In genomic region chr3:169812844-169813677, GRCh38 we compare ENCODE assay signal across 8 cellular contexts. TPM values are rescaled to one million over a fixed set of nuclear protein-coding genes. Genes with fewer than 3 reads are reported as not detected.
A peak's percentile ranks its signal among the peaks of the same experiment; 100 is the strongest.
DNase-seq lines count a peak whose midpoint lies in the region; ATAC-seq and TF ChIP-seq lines count a peak whose summit lies in the region.

A gene with protein sequence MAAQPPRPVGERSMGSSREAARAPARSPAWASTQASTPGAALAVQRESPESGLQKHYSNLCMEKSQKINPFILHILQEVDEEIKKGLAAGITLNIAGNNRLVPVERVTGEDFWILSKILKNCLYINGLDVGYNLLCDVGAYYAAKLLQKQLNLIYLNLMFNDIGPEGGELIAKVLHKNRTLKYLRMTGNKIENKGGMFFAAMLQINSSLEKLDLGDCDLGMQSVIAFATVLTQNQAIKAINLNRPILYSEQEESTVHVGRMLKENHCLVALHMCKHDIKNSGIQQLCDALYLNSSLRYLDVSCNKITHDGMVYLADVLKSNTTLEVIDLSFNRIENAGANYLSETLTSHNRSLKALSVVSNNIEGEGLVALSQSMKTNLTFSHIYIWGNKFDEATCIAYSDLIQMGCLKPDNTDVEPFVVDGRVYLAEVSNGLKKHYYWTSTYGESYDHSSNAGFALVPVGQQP (minus strand): TSS chr3:169812904. CDS start chr3:169812548, 356 bp downstream.
Gene LRRIQ4 (plus strand): TSS chr3:169812870. CDS start chr3:169821922, 9,052 bp downstream.

- H3K9me3 ChIP-seq in liver (ENCODE audit: control insufficient read depth in 4 of 4, low read length in 3 of 4): peaks cover 0 to 9% (median 0%) of the 10 kb centered on the region in 4 donors

- peak within 1 kb of the TSS; percentile 40 to 55 (median 50) for H3K4me3 ChIP-seq in liver (ENCODE audit: low read depth in 1 of 3, low read length in 3 of 3)

- H3K9ac ChIP-seq in liver (ENCODE audit: low read depth in 1 of 2, low read length in 2 of 2): no peak within 1 kb of the TSS

- H3K36me3 Mint-ChIP-seq in dendritic cell treated with granulocyte-macrophage colony-stimulating factor and Interleukin-4, amounts not matched to agents 40 ng/mL and 50 ng/mL, for 4 days (ENCODE audit: low read depth): peaks cover 5% of the 10 kb centered on the region

- TF ChIP-seq RAD21 in liver (IDR thresholded peaks at IDR 0.05): no peak

- H3K9me3 Mint-ChIP-seq in dendritic cell treated with granulocyte-macrophage colony-stimulating factor and Interleukin-4, amounts not matched to agents 40 ng/mL and 50 ng/mL, for 4 days: peaks cover 12% of the 10 kb centered on the region

- no peaks in the 10 kb centered on the region for H3K36me3 ChIP-seq in liver (ENCODE audit: control insufficient read depth in 4 of 4, insufficient read depth in 3 of 4, low read depth in 1 of 4, low read length in 3 of 4)

- intact Hi-C loops in dendritic cell treated with granulocyte-macrophage colony-stimulating factor and Interleukin-4, amounts not matched to agents 40 ng/mL and 50 ng/mL, for 4 days (cut with micrococcal nuclease): loop anchor here (1.0 to 5.0 kb wide), 2 partner anchors 36 to 50 kb away; no protein-coding TSS in a partner anchor

- TF ChIP-seq CTCF in liver (IDR thresholded peaks at IDR 0.05; ENCODE audit: low read depth, low read length, missing input control): no peak

- peaks cover 4 to 23% (median 17%) of the 10 kb centered on the region in 4 donors for H3K4me1 ChIP-seq in liver (ENCODE audit: control insufficient read depth in 4 of 4, insufficient read depth in 4 of 4, low read length in 3 of 4)

- DNase-seq in NCI-H2107 treated with DMSO at 0.1 percent for 48 hours (lab: John Stamatoyannopoulos, UW; ENCODE audit: unreplicated experiment) (peak; percentile 94), GOT3 (lab: John Stamatoyannopoulos, UW) (no peak)
- DNase-seq in activated CD4-positive, CD25-positive, alpha-beta regulatory T cell (lab: John Stamatoyannopoulos, UW): peak; percentile 11 to 41 (median 23)
- peak; percentile 65 to 68 for DNase-seq in stimulated activated CD4-positive, alpha-beta T cell treated with anti-CD3 and anti-CD28 coated beads, Interleukin-4, amount 100 ng/mL, for 4 hours

- 32% methylated on average over 20 of the region's 20 CpGs for WGBS in liver

- no peaks in the 10 kb centered on the region for H3K27me3 ChIP-seq in liver (ENCODE audit: control insufficient read depth in 4 of 4, insufficient read depth in 4 of 4, low read length in 3 of 4)

- peak within 1 kb of the TSS in 1 of 2 donors; percentile 50 for H3K27ac ChIP-seq in liver (ENCODE audit: low read depth in 1 of 2, low read length in 2 of 2)

- peak; percentile 61 for ATAC-seq in GM18502 (IDR thresholded peaks at IDR 0.05; ENCODE audit: poor library complexity, unreplicated experiment)
- ATAC-seq in HG02943 (IDR thresholded peaks at IDR 0.05; ENCODE audit: low read depth, unreplicated experiment): peak; percentile 59

- H3K27ac Mint-ChIP-seq in dendritic cell treated with granulocyte-macrophage colony-stimulating factor and Interleukin-4, amounts not matched to agents 40 ng/mL and 50 ng/mL, for 4 days: peak within 1 kb of the TSS; percentile 75

- peaks cover 22% of the 10 kb centered on the region for H3K27me3 Mint-ChIP-seq in dendritic cell treated with granulocyte-macrophage colony-stimulating factor and Interleukin-4, amounts not matched to agents 40 ng/mL and 50 ng/mL, for 4 days

- peaks cover 40% of the 10 kb centered on the region for H3K4me1 Mint-ChIP-seq in dendritic cell treated with granulocyte-macrophage colony-stimulating factor and Interleukin-4, amounts not matched to agents 40 ng/mL and 50 ng/mL, for 4 days (ENCODE audit: low read depth)

- peak within 1 kb of the TSS; percentile 80 for H3K4me3 Mint-ChIP-seq in dendritic cell treated with granulocyte-macrophage colony-stimulating factor and Interleukin-4, amounts not matched to agents 40 ng/mL and 50 ng/mL, for 4 days

TF ChIP-seq in liver, 16 proteins besides CTCF, POLR2A, EP300 and RAD21:
- TF ChIP-seq NR2F2 (IDR thresholded peaks at IDR 0.05) (no peak), EGR1 (IDR thresholded peaks at IDR 0.05; ENCODE audit: low read depth in 2 of 2) (no peak), MAX (IDR thresholded peaks at IDR 0.05) (no peak), RXRA (IDR thresholded peaks at IDR 0.05) (no peak), HNF4G (IDR thresholded peaks at IDR 0.05) (no peak), FOXA1 (IDR thresholded peaks at IDR 0.05) (no peak), GABPA (IDR thresholded peaks at IDR 0.05 in 1 of 2, conservative IDR thresholded peaks at IDR 0.05 in 1 of 2) (no peak), ATF3 (IDR thresholded peaks at IDR 0.05) (no peak), SP1 (IDR thresholded peaks at IDR 0.05) (no peak), JUND (IDR thresholded peaks at IDR 0.05) (no peak)

RNA-seq across cellular contexts. Expression of the first gene that starts in this region (rescaled TPM):
- total RNA-seq in liver: 1 to 10 TPM in 1 of 2 donors, under 1 TPM in 1; 0.42 to 2.8 TPM
- 1 to 10 TPM in 1 of 2 donors, under 1 TPM in 1; 0.22 to 1.3 TPM for polyA plus RNA-seq in liver

RNA-seq across cellular contexts. Expression of gene LRRIQ4, which starts in this region (rescaled TPM):
- under 1 TPM in 1 of 2 donors, not detected in 1; 0.09 TPM for total RNA-seq in liver
- not detected for polyA plus RNA-seq in liver
